1 cellular context compared by ENCODE assay signal in the genomic region with DNA sequence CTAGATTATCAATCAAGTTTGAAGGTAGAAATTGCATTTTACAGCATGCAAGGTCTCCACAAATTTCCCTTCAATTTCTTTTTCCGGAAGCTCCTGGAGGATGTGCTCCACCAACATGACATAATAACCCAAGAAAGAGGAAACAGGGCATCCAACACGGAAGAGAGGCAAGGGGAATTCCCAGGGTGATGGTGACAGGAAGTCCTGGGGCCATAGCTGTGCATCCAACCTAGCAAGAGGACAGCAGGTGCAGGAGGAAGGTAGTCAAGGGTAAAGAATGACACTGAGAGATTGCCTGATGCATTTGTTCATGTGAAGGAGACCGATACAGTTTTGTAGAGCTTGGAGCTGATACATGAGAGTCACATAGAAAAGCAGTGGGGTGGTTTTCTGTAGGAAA.
A peak's percentile ranks its signal among the peaks of the same experiment; 100 is the strongest.
TF ChIP-seq lines count a peak whose summit lies in the region.

No MANE protein-coding gene starts in this region.

TF ChIP-seq in GM12878, 131 proteins besides CTCF, POLR2A, EP300 and RAD21 (continued from another document and continues in another):
- TF ChIP-seq, protein P1, sequence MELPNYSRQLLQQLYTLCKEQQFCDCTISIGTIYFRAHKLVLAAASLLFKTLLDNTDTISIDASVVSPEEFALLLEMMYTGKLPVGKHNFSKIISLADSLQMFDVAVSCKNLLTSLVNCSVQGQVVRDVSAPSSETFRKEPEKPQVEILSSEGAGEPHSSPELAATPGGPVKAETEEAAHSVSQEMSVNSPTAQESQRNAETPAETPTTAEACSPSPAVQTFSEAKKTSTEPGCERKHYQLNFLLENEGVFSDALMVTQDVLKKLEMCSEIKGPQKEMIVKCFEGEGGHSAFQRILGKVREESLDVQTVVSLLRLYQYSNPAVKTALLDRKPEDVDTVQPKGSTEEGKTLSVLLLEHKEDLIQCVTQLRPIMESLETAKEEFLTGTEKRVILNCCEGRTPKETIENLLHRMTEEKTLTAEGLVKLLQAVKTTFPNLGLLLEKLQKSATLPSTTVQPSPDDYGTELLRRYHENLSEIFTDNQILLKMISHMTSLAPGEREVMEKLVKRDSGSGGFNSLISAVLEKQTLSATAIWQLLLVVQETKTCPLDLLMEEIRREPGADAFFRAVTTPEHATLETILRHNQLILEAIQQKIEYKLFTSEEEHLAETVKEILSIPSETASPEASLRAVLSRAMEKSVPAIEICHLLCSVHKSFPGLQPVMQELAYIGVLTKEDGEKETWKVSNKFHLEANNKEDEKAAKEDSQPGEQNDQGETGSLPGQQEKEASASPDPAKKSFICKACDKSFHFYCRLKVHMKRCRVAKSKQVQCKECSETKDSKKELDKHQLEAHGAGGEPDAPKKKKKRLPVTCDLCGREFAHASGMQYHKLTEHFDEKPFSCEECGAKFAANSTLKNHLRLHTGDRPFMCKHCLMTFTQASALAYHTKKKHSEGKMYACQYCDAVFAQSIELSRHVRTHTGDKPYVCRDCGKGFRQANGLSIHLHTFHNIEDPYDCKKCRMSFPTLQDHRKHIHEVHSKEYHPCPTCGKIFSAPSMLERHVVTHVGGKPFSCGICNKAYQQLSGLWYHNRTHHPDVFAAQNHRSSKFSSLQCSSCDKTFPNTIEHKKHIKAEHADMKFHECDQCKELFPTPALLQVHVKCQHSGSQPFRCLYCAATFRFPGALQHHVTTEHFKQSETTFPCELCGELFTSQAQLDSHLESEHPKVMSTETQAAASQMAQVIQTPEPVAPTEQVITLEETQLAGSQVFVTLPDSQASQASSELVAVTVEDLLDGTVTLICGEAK (IDR thresholded peaks at IDR 0.05; ENCODE audit: borderline replicate concordance): no peak
- TF ChIP-seq ZNF207 (IDR thresholded peaks at IDR 0.05; ENCODE audit: borderline replicate concordance): no peak
- no peak for TF ChIP-seq RB1 (IDR thresholded peaks at IDR 0.05; ENCODE audit: borderline replicate concordance)
- TF ChIP-seq ASH2L (IDR thresholded peaks at IDR 0.05; ENCODE audit: borderline replicate concordance, low read depth): no peak
- TF ChIP-seq NR2F1 (conservative IDR thresholded peaks at IDR 0.05): no peak
- no peak for TF ChIP-seq SIX5 (IDR thresholded peaks at IDR 0.05; ENCODE audit: low read depth, low read length, severe bottlenecking)
- TF ChIP-seq E2F4 (IDR thresholded peaks at IDR 0.05; ENCODE audit: low read depth, low read length): no peak
- TF ChIP-seq TCF12 (IDR thresholded peaks at IDR 0.05; ENCODE audit: low read depth, low read length): peak; percentile 93
- no peak for TF ChIP-seq MXI1 (IDR thresholded peaks at IDR 0.05; ENCODE audit: low read depth, low read length)
- no peak for TF ChIP-seq HDGF (IDR thresholded peaks at IDR 0.05)
- TF ChIP-seq MAX (IDR thresholded peaks at IDR 0.05; ENCODE audit: low read depth, low read length): no peak
- no peak for TF ChIP-seq EZH2 (IDR thresholded peaks at IDR 0.05; ENCODE audit: borderline replicate concordance, control insufficient read depth, low read depth, low read length)
- TF ChIP-seq IKZF2 (IDR thresholded peaks at IDR 0.05): peak; percentile 78 to 86
- no peak for TF ChIP-seq RAD51 (IDR thresholded peaks at IDR 0.05)
- no peak for TF ChIP-seq MEF2B (IDR thresholded peaks at IDR 0.05; ENCODE audit: partially characterized antibody, poor library complexity, severe bottlenecking)
- TF ChIP-seq GABPA (IDR thresholded peaks at IDR 0.05; ENCODE audit: low read depth): peak; percentile 81
- TF ChIP-seq BHLHE40 (IDR thresholded peaks at IDR 0.05; ENCODE audit: borderline replicate concordance in 1 of 2, low read depth in 2 of 2, low read length in 1 of 2): peak in 1 of 2 experiments; percentile 35; a peak in 1 of 4 replicates
- TF ChIP-seq ZNF592 (IDR thresholded peaks at IDR 0.05): no peak
- TF ChIP-seq HDAC6 (IDR thresholded peaks at IDR 0.05; ENCODE audit: unreplicated experiment): no peak
- 0 out of 2 replicates have a peak, but pooled peaks have one; percentile 18 for TF ChIP-seq TARDBP (IDR thresholded peaks at IDR 0.05; ENCODE audit: borderline replicate concordance)
- no peak for TF ChIP-seq NR2C2 (IDR thresholded peaks at IDR 0.05; ENCODE audit: borderline replicate concordance, control insufficient read depth, insufficient read length, low read depth)
- TF ChIP-seq, protein P2, sequence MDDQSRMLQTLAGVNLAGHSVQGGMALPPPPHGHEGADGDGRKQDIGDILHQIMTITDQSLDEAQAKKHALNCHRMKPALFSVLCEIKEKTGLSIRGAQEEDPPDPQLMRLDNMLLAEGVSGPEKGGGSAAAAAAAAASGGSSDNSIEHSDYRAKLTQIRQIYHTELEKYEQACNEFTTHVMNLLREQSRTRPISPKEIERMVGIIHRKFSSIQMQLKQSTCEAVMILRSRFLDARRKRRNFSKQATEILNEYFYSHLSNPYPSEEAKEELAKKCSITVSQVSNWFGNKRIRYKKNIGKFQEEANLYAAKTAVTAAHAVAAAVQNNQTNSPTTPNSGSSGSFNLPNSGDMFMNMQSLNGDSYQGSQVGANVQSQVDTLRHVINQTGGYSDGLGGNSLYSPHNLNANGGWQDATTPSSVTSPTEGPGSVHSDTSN (IDR thresholded peaks at IDR 0.05; ENCODE audit: insufficient replicate concordance, low read depth, low read length): no peak
- TF ChIP-seq ESRRA (IDR thresholded peaks at IDR 0.05; ENCODE audit: low read length): no peak
- TF ChIP-seq KLF5 (IDR thresholded peaks at IDR 0.05; ENCODE audit: partially characterized antibody): no peak
- no peak for TF ChIP-seq CHD1 (IDR thresholded peaks at IDR 0.05; ENCODE audit: low read depth, low read length)
- TF ChIP-seq IKZF1 (conservative IDR thresholded peaks at IDR 0.05): peak; percentile 82
- peak; percentile 79; the same call in 1 of the 2 replicates for TF ChIP-seq BCL11A (IDR thresholded peaks at IDR 0.05; ENCODE audit: low read depth, low read length)
- no peak for TF ChIP-seq SMARCA5 (IDR thresholded peaks at IDR 0.05)
- no peak; the same call in 2 of the 3 replicates for TF ChIP-seq POU2F2 (IDR thresholded peaks at IDR 0.05; ENCODE audit: borderline replicate concordance, low read depth, low read length)
- TF ChIP-seq ZNF384 (IDR thresholded peaks at IDR 0.05; ENCODE audit: borderline replicate concordance, low read depth, low read length): no peak
- peak; percentile 81; the same call in 1 of the 2 replicates for TF ChIP-seq SPI1 (IDR thresholded peaks at IDR 0.05; ENCODE audit: borderline replicate concordance, insufficient read depth, low read depth, low read length)
- peak; percentile 22; the same call in 1 of the 2 replicates for TF ChIP-seq PKNOX1 (IDR thresholded peaks at IDR 0.05)
- TF ChIP-seq, protein P3, sequence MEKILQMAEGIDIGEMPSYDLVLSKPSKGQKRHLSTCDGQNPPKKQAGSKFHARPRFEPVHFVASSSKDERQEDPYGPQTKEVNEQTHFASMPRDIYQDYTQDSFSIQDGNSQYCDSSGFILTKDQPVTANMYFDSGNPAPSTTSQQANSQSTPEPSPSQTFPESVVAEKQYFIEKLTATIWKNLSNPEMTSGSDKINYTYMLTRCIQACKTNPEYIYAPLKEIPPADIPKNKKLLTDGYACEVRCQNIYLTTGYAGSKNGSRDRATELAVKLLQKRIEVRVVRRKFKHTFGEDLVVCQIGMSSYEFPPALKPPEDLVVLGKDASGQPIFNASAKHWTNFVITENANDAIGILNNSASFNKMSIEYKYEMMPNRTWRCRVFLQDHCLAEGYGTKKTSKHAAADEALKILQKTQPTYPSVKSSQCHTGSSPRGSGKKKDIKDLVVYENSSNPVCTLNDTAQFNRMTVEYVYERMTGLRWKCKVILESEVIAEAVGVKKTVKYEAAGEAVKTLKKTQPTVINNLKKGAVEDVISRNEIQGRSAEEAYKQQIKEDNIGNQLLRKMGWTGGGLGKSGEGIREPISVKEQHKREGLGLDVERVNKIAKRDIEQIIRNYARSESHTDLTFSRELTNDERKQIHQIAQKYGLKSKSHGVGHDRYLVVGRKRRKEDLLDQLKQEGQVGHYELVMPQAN (conservative IDR thresholded peaks at IDR 0.05): no peak
- peak; percentile 70; the same call in 1 of the 2 replicates for TF ChIP-seq ATF7 (IDR thresholded peaks at IDR 0.05; ENCODE audit: low read depth)
- no peak for TF ChIP-seq HSF1 (IDR thresholded peaks at IDR 0.05; ENCODE audit: low read depth, low read length)
- no peak for TF ChIP-seq NFXL1 (IDR thresholded peaks at IDR 0.05; ENCODE audit: borderline replicate concordance)
- TF ChIP-seq SIN3A (IDR thresholded peaks at IDR 0.05; ENCODE audit: low read depth, low read length): no peak
- peak; percentile 45; the same call in 1 of the 2 replicates for TF ChIP-seq IRF4 (IDR thresholded peaks at IDR 0.05; ENCODE audit: low read depth, low read length)
- TF ChIP-seq CBX3 (IDR thresholded peaks at IDR 0.05; ENCODE audit: borderline replicate concordance, low read depth): no peak
- TF ChIP-seq CEBPZ (IDR thresholded peaks at IDR 0.05; ENCODE audit: low read depth, low read length): no peak
- TF ChIP-seq FOXM1 (IDR thresholded peaks at IDR 0.05; ENCODE audit: low read depth, low read length): peak; percentile 89
- TF ChIP-seq EED (IDR thresholded peaks at IDR 0.05; ENCODE audit: low read depth): peak; percentile 98
